25 cellular contexts compared by ENCODE assay signal in genomic region chr18:77857926-77858325, GRCh38.
A peak's percentile ranks its signal among the peaks of the same experiment; 100 is the strongest.
DNase-seq lines count a peak whose midpoint lies in the region; FAIRE-seq and TF ChIP-seq lines count a peak whose summit lies in the region.
"Had no signal": no experiment of that assay in that cellular context is flagged by ENCODE, and none has a peak within 500 bp of the region (broad histone marks: within the 10 kb centered on the region; RNA-seq: fewer than 3 reads in every experiment).

No MANE protein-coding gene starts in this region.

- H3K9me2 ChIP-seq in neural cell (ENCODE audit: insufficient read depth, low read length): no peaks in the 10 kb centered on the region

- no peak for TF ChIP-seq RAD21 in neural cell (conservative IDR thresholded peaks at IDR 0.05)

- H3K4me2 ChIP-seq in neural cell (ENCODE audit: low read length): peak overlapping the region; percentile 54
- H3K4me2 ChIP-seq: BLaER1 treated with 17β-estradiol and CSF1 and Interleukin-3, amounts not matched to agents 10 nM and 100 nM; hepatocyte had no signal

- no peaks in the 10 kb centered on the region for H3K79me2 ChIP-seq in neural cell (replicated peaks; ENCODE audit: insufficient read depth, low read length)
- H3K79me2 ChIP-seq: hepatocyte had no signal

- no peak for TF ChIP-seq CTCF in neural cell (IDR thresholded peaks at IDR 0.05; ENCODE audit: poor library complexity, severe bottlenecking)

- no peak overlapping the region for H3K27ac ChIP-seq in neural cell (ENCODE audit: low read length)
- H3K27ac ChIP-seq: BLaER1 treated with 17β-estradiol and CSF1 and Interleukin-3, amounts not matched to agents 10 nM and 100 nM; esophagus squamous epithelium; hepatocyte; sigmoid colon; VCaP had no signal

- no peaks in the 10 kb centered on the region for H4K20me1 ChIP-seq in neural cell (ENCODE audit: insufficient read depth)
- H4K20me1 ChIP-seq: BLaER1 treated with 17β-estradiol and CSF1 and Interleukin-3, amounts not matched to agents 10 nM and 100 nM had no signal

- H3K36me3 ChIP-seq in neural cell (ENCODE audit: insufficient read depth, low read length): no peaks in the 10 kb centered on the region
- H3K36me3 ChIP-seq: BLaER1 treated with 17β-estradiol and CSF1 and Interleukin-3, amounts not matched to agents 10 nM and 100 nM; esophagus squamous epithelium; sigmoid colon had no signal

- DNase-seq in NCI-H2171 treated with DMSO at 0.1 percent for 48 hours (lab: John Stamatoyannopoulos, UW) (peak; percentile 32), NCI-H2171 (lab: John Stamatoyannopoulos, UW) (no peak), NCI-H1105 treated with DMSO at 0.1 percent for 48 hours (lab: John Stamatoyannopoulos, UW) (peak; percentile 95), NCI-H524 (lab: John Stamatoyannopoulos, UW) (peak; percentile 45 to 79), SW480 (ENCODE audit: low spot score) (no peak), frontal cortex (ENCODE audit: low spot score in 2 of 2) (no peak)
- DNase-seq in activated CD8-positive, alpha-beta memory T cell treated with anti-CD3 and anti-CD28 coated beads for 24 hours: no peak
- DNase-seq: activated CD4-positive, alpha-beta T cell treated with anti-CD3 and anti-CD28 coated beads for 48 hours; activated gamma-delta T cell; activated naive CD8-positive, alpha-beta T cell treated with anti-CD3 and anti-CD28 coated beads, Interleukin-2, amount 10 ng/mL, durations not matched to agents 7 days and 5 days; activated T-cell treated with anti-CD3 and anti-CD28 coated beads, Interleukin-2, amount 50 U/mL, for 24 hours; caudate nucleus; cortex of kidney; esophagus squamous epithelium; foreskin melanocyte; KBM-7; NK-92 treated with Interleukin-12 subunit alpha and Interleukin-12 subunit beta, amount 100 ng/mL, for 24 hours; PC-3; sigmoid colon; stimulated activated CD4-positive, alpha-beta T cell treated with anti-CD3 and anti-CD28 coated beads, Interleukin-4, amount 100 ng/mL, for 24 hours had no signal

- H3K9me3 ChIP-seq in neural cell (ENCODE audit: low read length): peaks cover 4% of the 10 kb centered on the region
- H3K9me3 ChIP-seq: BLaER1 treated with 17β-estradiol and CSF1 and Interleukin-3, amounts not matched to agents 10 nM and 100 nM; esophagus squamous epithelium; sigmoid colon had no signal

- no peak for TF ChIP-seq EP300 in neural cell (conservative IDR thresholded peaks at IDR 0.05; ENCODE audit: poor library complexity, severe bottlenecking)

- H3K27me3 ChIP-seq in neural cell (ENCODE audit: insufficient read depth, low read depth, low read length): no peaks in the 10 kb centered on the region
- H3K27me3 ChIP-seq: BLaER1 treated with 17β-estradiol and CSF1 and Interleukin-3, amounts not matched to agents 10 nM and 100 nM; esophagus squamous epithelium; hepatocyte; sigmoid colon had no signal

- no peak overlapping the region for H3K9ac ChIP-seq in neural cell (ENCODE audit: low read length)
- H3K9ac ChIP-seq: BLaER1 treated with 17β-estradiol and CSF1 and Interleukin-3, amounts not matched to agents 10 nM and 100 nM had no signal

- peaks cover 3% of the 10 kb centered on the region for H3F3A ChIP-seq in neural cell (ENCODE audit: insufficient read depth, low read length, poor library complexity, severe bottlenecking)

- FAIRE-seq in frontal cortex (lab: Jason Lieb, UNC): no peak
- FAIRE-seq: GM12892 had no signal

- H2AFZ ChIP-seq in neural cell (ENCODE audit: low read depth, low read length): no peak overlapping the region
- H2AFZ ChIP-seq: hepatocyte had no signal

- peak overlapping the region; percentile 49 for H3K4me3 ChIP-seq in neural cell (ENCODE audit: low read length)
- H3K4me3 ChIP-seq: BLaER1 treated with 17β-estradiol and CSF1 and Interleukin-3, amounts not matched to agents 10 nM and 100 nM; esophagus squamous epithelium; hepatocyte; sigmoid colon had no signal

TF ChIP-seq in neural cell, 6 proteins besides CTCF, POLR2A, EP300 and RAD21:
- TF ChIP-seq TAF1 (IDR thresholded peaks at IDR 0.05; ENCODE audit: low read depth): no peak
- TF ChIP-seq MXI1 (conservative IDR thresholded peaks at IDR 0.05; ENCODE audit: poor library complexity, severe bottlenecking): no peak
- no peak for TF ChIP-seq POLR2AphosphoS5 (IDR thresholded peaks at IDR 0.05)
- TF ChIP-seq EZH2 (IDR thresholded peaks at IDR 0.05; ENCODE audit: borderline replicate concordance, insufficient read depth, low read length, poor library complexity, severe bottlenecking): no peak
- TF ChIP-seq SMC3 (conservative IDR thresholded peaks at IDR 0.05; ENCODE audit: poor library complexity): no peak
- TF ChIP-seq REST (IDR thresholded peaks at IDR 0.05; ENCODE audit: borderline replicate concordance): no peak

Comparison
In these comparisons a context has a peak if more than half of its experiments do, and no peak if none do; other contexts are left out.
1. DNase-seq: peak in NCI-H2171 treated with DMSO at 0.1 percent for 48 hours (single experiment), NCI-H1105 treated with DMSO at 0.1 percent for 48 hours (single experiment) and NCI-H524 (2 of 2); none in NCI-H2171 (single experiment), SW480 (single experiment), activated CD8-positive, alpha-beta memory T cell treated with anti-CD3 and anti-CD28 coated beads for 24 hours (single experiment) and frontal cortex (0 of 2).